ENCODE assay signal across 8 cellular contexts in the genomic region with DNA sequence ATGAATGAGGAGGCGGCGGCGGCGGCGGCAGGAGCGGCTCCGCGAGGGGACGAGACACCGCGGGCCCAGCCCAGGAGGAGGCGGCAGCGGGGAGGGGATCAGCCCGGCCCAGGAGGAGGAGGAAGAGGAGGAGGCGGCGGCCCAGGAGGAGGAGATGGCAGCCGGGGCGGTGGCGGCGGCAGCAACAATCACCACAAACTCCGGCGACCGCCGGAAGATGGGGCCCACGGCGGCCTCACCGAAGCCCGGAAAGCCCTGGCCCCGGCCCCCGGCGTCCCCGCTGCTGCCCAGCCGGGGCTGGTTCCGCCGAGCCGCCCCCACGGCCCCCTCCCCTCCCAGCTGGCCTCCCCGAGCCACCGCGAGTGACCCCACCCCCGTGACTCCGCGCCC. TPM values are rescaled to one million over a fixed set of nuclear protein-coding genes. Genes with fewer than 3 reads are reported as not detected.
DNase-seq lines count a peak whose midpoint lies in the region; ATAC-seq and TF ChIP-seq lines count a peak whose summit lies in the region.
"Not testable (repeated sequence)": the region's sequence is repeated elsewhere in the genome, so short reads cannot be mapped to it uniquely, and the experiment has no call there.

No MANE protein-coding gene starts in this region.

- POLR2A ChIA-PET in CD8-positive, alpha-beta T cell (lab: Charles Lee): interaction anchor here (0.8 to 1.1 kb wide), 2 partner anchors 29 to 53 kb away, joined by 5 to 6 read pairs; a partner anchor contains a TSS

- not testable (repeated sequence) for H3K27ac ChIP-seq in CD8-positive, alpha-beta T cell (ENCODE audit: low read depth, low read length)
- peak overlapping the region; percentile 93 to 99 (median 96) for H3K27ac ChIP-seq in Peyer's patch
- H3K27ac ChIP-seq in epithelial cell of prostate: peak overlapping the region; percentile 91

- intact Hi-C loops in CD8-positive, alpha-beta T cell (cut with DNase I, micrococcal nuclease): loop anchor here (2.0 to 10.0 kb wide), 3 partner anchors 29 to 265 kb away; a partner anchor contains a TSS

- CTCF ChIA-PET in CD8-positive, alpha-beta T cell (lab: Charles Lee): not testable (repeated sequence)

- peaks cover 22% of the 10 kb centered on the region for H3K4me1 ChIP-seq in CD8-positive, alpha-beta T cell (ENCODE audit: insufficient read depth, low read length)
- H3K4me1 ChIP-seq in Peyer's patch: peaks cover 3 to 25% (median 6%) of the 10 kb centered on the region in 4 donors

- peak overlapping the region; percentile 68 for H3K4me3 Mint-ChIP-seq in CD8-positive, alpha-beta T cell
- H3K4me3 Mint-ChIP-seq in mesothelial cell of epicardium: peak overlapping the region; percentile 54

- TF ChIP-seq CTCF in CD8-positive, alpha-beta T cell (IDR thresholded peaks at IDR 0.05); Peyer's patch (IDR thresholded peaks at IDR 0.05); mesothelial cell of epicardium (IDR thresholded peaks at IDR 0.05; ENCODE audit: unreplicated experiment): not testable (repeated sequence)

- H3K4me1 Mint-ChIP-seq in CD8-positive, alpha-beta T cell (ENCODE audit: low read depth): peaks cover 44% of the 10 kb centered on the region
- peaks cover 30% of the 10 kb centered on the region for H3K4me1 Mint-ChIP-seq in mesothelial cell of epicardium

- not testable (repeated sequence) for H3K27ac Mint-ChIP-seq in CD8-positive, alpha-beta T cell; mesothelial cell of epicardium

- H3K9me3 Mint-ChIP-seq in CD8-positive, alpha-beta T cell; mesothelial cell of epicardium: not testable (repeated sequence)

- H3K9me3 ChIP-seq in CD8-positive, alpha-beta T cell (ENCODE audit: low read length); Peyer's patch: not testable (repeated sequence)

- peak; percentile 40 to 85 (median 64) for DNase-seq in CD8-positive, alpha-beta T cell
- peak in 2 of 3 donors; percentile 51 to 80 for DNase-seq in Peyer's patch
- peak; percentile 49 for DNase-seq in activated T-cell treated with anti-CD3 and anti-CD28 coated beads for 24 hours (ENCODE audit: low read depth)
- DNase-seq in epithelial cell of prostate (ENCODE audit: low read depth, low spot score): not testable (repeated sequence)
- peak; percentile 23 to 69 for DNase-seq in mesothelial cell of epicardium (ENCODE audit: low spot score in 2 of 2, unreplicated experiment in 2 of 2)
- peak; percentile 41 for DNase-seq in stimulated activated CD8-positive, alpha-beta memory T cell treated with anti-CD3 and anti-CD28 coated beads, Interleukin-12 subunit alpha, Interleukin-12 subunit beta, amount 100 ng/mL, for 1 hour (ENCODE audit: low read depth)

- not testable (repeated sequence) for H3K36me3 ChIP-seq in CD8-positive, alpha-beta T cell (ENCODE audit: insufficient read depth, low read length); Peyer's patch

- ATAC-seq in CD8-positive, alpha-beta T cell: peak; percentile 68
- ATAC-seq in GM21390 (IDR thresholded peaks at IDR 0.05; ENCODE audit: unreplicated experiment): peak; percentile 46
- ATAC-seq in HG03457 (IDR thresholded peaks at IDR 0.05; ENCODE audit: unreplicated experiment): peak; percentile 36

- H3K4me3 ChIP-seq in CD8-positive, alpha-beta T cell (ENCODE audit: low read depth, low read length): not testable (repeated sequence)
- H3K4me3 ChIP-seq in Peyer's patch: peak overlapping the region; percentile 61 to 99 (median 85)

- not testable (repeated sequence) for H3K36me3 Mint-ChIP-seq in CD8-positive, alpha-beta T cell; mesothelial cell of epicardium

- not testable (repeated sequence) for H3K27me3 Mint-ChIP-seq in CD8-positive, alpha-beta T cell (ENCODE audit: low read depth); mesothelial cell of epicardium (ENCODE audit: low read depth)

- TF ChIP-seq POLR2A in Peyer's patch (IDR thresholded peaks at IDR 0.05): not testable (repeated sequence)

- not testable (repeated sequence) for H3K27me3 ChIP-seq in CD8-positive, alpha-beta T cell (ENCODE audit: insufficient read depth, low read length); Peyer's patch

RNA-seq across cellular contexts. Expression of a gene that starts 0.5 kb away (rescaled TPM):
- 10 to 100 TPM; 32.7 to 34.5 TPM for total RNA-seq in CD8-positive, alpha-beta T cell
- total RNA-seq in Peyer's patch (10 to 100 TPM in 3 of 4 donors, 1 to 10 TPM in 1; 5.2 to 27.3 (median 21.7) TPM), mesothelial cell of epicardium (49.5 to 53.7 TPM (median 52.7 TPM) in 3 replicates)

RNA-seq across cellular contexts. Expression of a gene that starts 29.3 kb away (rescaled TPM):
- 10 to 100 TPM in 1 of 2 experiments, 1 to 10 TPM in 1; 9.6 to 10.8 TPM for total RNA-seq in CD8-positive, alpha-beta T cell
- total RNA-seq in Peyer's patch: 10 to 100 TPM; 29.5 to 45.4 (median 36.3) TPM
- total RNA-seq in mesothelial cell of epicardium: 62.6 to 70.6 TPM (median 63.7 TPM) in 3 replicates

RNA-seq across cellular contexts. Expression of a gene that starts 53.1 kb away (rescaled TPM):
- 1 to 10 TPM; 7.4 to 9.4 TPM for total RNA-seq in CD8-positive, alpha-beta T cell
- total RNA-seq in Peyer's patch (10 to 100 TPM; 18.2 to 46.9 (median 23.4) TPM), mesothelial cell of epicardium (33.5 to 35.3 TPM (median 34.3 TPM) in 3 replicates)
